Comparison of ENCODE assay signal across 1 cellular context in genomic region chr4:8837181-8837811, GRCh38.
TF ChIP-seq lines count a peak whose summit lies in the region.

No MANE protein-coding gene starts in this region.

TF ChIP-seq in K562, 482 proteins besides CTCF, POLR2A, EP300 and RAD21:
- peak; percentile 68 for TF ChIP-seq ZKSCAN1 (IDR thresholded peaks at IDR 0.05; ENCODE audit: low read depth, low read length)
- TF ChIP-seq, protein P1, sequence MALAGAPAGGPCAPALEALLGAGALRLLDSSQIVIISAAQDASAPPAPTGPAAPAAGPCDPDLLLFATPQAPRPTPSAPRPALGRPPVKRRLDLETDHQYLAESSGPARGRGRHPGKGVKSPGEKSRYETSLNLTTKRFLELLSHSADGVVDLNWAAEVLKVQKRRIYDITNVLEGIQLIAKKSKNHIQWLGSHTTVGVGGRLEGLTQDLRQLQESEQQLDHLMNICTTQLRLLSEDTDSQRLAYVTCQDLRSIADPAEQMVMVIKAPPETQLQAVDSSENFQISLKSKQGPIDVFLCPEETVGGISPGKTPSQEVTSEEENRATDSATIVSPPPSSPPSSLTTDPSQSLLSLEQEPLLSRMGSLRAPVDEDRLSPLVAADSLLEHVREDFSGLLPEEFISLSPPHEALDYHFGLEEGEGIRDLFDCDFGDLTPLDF (CRISPR knock-in tag; IDR thresholded peaks at IDR 0.05) = no peak
